8 cellular contexts compared by ENCODE assay signal in genomic region chr17:68020791-68021190, GRCh38. TPM values are rescaled to one million over a fixed set of nuclear protein-coding genes. Genes with fewer than 3 reads are reported as not detected.
DNase-seq lines count a peak whose midpoint lies in the region; ATAC-seq and TF ChIP-seq lines count a peak whose summit lies in the region.
"Not testable (repeated sequence)": the region's sequence is repeated elsewhere in the genome, so short reads cannot be mapped to it uniquely, and the experiment has no call there.

No MANE protein-coding gene starts in this region.

- H3K4me1 Mint-ChIP-seq in activated naive CD4-positive, alpha-beta T cell treated with anti-CD3 and anti-CD28 coated beads for 36 hours (ENCODE audit: low read depth): peaks cover 11% of the 10 kb centered on the region
- peaks cover 14 to 24% (median 16%) of the 10 kb centered on the region in 4 donors for H3K4me1 Mint-ChIP-seq in naive thymus-derived CD8-positive, alpha-beta T cell

- DNase-seq in AG10803 (ENCODE audit: low read depth); HFF-Myc (ENCODE audit: extremely low read depth, low read depth); activated naive CD4-positive, alpha-beta T cell treated with anti-CD3 and anti-CD28 coated beads for 36 hours; coronary artery (ENCODE audit: low spot score); spleen: not testable (repeated sequence)
- DNase-seq in SJCRH30: peak in 1 of 2 experiments; percentile 21
- peak in 1 of 10 donors; percentile 19 for DNase-seq in naive thymus-derived CD8-positive, alpha-beta T cell

- TF ChIP-seq POLR2A in spleen (IDR thresholded peaks at IDR 0.05): not testable (repeated sequence)

- not testable (repeated sequence) for ATAC-seq in naive thymus-derived CD8-positive, alpha-beta T cell

- not testable (repeated sequence) for H3K9me3 ChIP-seq in SJCRH30 (replicated peaks); iPS-15b (ENCODE audit: control insufficient read depth, insufficient read depth, low read length); spleen

- intact Hi-C loops in activated naive CD4-positive, alpha-beta T cell treated with anti-CD3 and anti-CD28 coated beads for 36 hours (cut with micrococcal nuclease): loop anchor here (1.0 to 5.0 kb wide), 4 partner anchors 15 to 643 kb away; partner anchors contain the start of genes BPTF, KPNA2 and PITPNC1
- intact Hi-C loops in spleen (cut with DNase I; ENCODE audit: low total_unique reads): not testable (repeated sequence)

- CTCF ChIA-PET in activated naive CD4-positive, alpha-beta T cell treated with anti-CD3 and anti-CD28 coated beads for 36 hours (lab: Charles Lee): interaction anchor here (0.6 to 1.7 kb wide), 3 partner anchors 10 to 594 kb away, joined by 3 to 18 read pairs (median 3); no protein-coding TSS in a partner anchor

- not testable (repeated sequence) for H3K27me3 Mint-ChIP-seq in activated naive CD4-positive, alpha-beta T cell treated with anti-CD3 and anti-CD28 coated beads for 36 hours (ENCODE audit: low read depth); naive thymus-derived CD8-positive, alpha-beta T cell

- H3K27ac Mint-ChIP-seq in activated naive CD4-positive, alpha-beta T cell treated with anti-CD3 and anti-CD28 coated beads for 36 hours: peak overlapping the region; percentile 94
- H3K27ac Mint-ChIP-seq in naive thymus-derived CD8-positive, alpha-beta T cell: peak overlapping the region; percentile 85 to 100 (median 89)

- not testable (repeated sequence) for H3K36me3 Mint-ChIP-seq in activated naive CD4-positive, alpha-beta T cell treated with anti-CD3 and anti-CD28 coated beads for 36 hours (ENCODE audit: low read depth); naive thymus-derived CD8-positive, alpha-beta T cell

- not testable (repeated sequence) for H3K4me1 ChIP-seq in SJCRH30; iPS-15b (ENCODE audit: control insufficient read depth, insufficient read depth, low read length)
- H3K4me1 ChIP-seq in spleen: peaks cover 0 to 29% (median 11%) of the 10 kb centered on the region in 6 donors

- WGBS in spleen, 5 donors: 84 to 87% (median 86%) methylated on average over 13 of the region's 13 CpGs

- not testable (repeated sequence) for H3K27me3 ChIP-seq in SJCRH30; iPS-15b (ENCODE audit: control insufficient read depth, insufficient read depth, low read length); spleen (replicated peaks in 1 of 7)

- POLR2A ChIA-PET in naive thymus-derived CD8-positive, alpha-beta T cell (lab: Charles Lee): interaction anchor here (0.5 to 2.7 kb wide), 6 partner anchors 9 to 272 kb away, joined by 3 to 13 read pairs (median 4); partner anchors contain the start of gene C17orf58

- H3K9me3 Mint-ChIP-seq in activated naive CD4-positive, alpha-beta T cell treated with anti-CD3 and anti-CD28 coated beads for 36 hours; naive thymus-derived CD8-positive, alpha-beta T cell: not testable (repeated sequence)

- peak overlapping the region; percentile 90 for H3K9ac ChIP-seq in iPS-15b (ENCODE audit: low read depth, low read length)

- peak overlapping the region; percentile 77 for H3K4me3 Mint-ChIP-seq in activated naive CD4-positive, alpha-beta T cell treated with anti-CD3 and anti-CD28 coated beads for 36 hours
- peak overlapping the region; percentile 77 to 95 (median 87) for H3K4me3 Mint-ChIP-seq in naive thymus-derived CD8-positive, alpha-beta T cell

- TF ChIP-seq CTCF in AG10803 (conservative IDR thresholded peaks at IDR 0.05; ENCODE audit: low read length); HFF-Myc (IDR thresholded peaks at IDR 0.05; ENCODE audit: low read depth, low read length, missing control alignments); coronary artery (IDR thresholded peaks at IDR 0.05); spleen (IDR thresholded peaks at IDR 0.05 in 8 of 11, conservative IDR thresholded peaks at IDR 0.05 in 3 of 11): not testable (repeated sequence)

- peak overlapping the region; percentile 74 for H3K27ac ChIP-seq in SJCRH30
- peak overlapping the region in 1 of 2 donors; percentile 84 for H3K27ac ChIP-seq in coronary artery
- H3K27ac ChIP-seq in spleen: peak overlapping the region; percentile 78 to 88 (median 83)

- H3K4me3 ChIP-seq in AG10803 (ENCODE audit: low read length) (peak overlapping the region; percentile 64; the same call in 1 of the 2 replicates), HFF-Myc (replicated peaks; ENCODE audit: low read depth, low read length) (peak overlapping the region; percentile 47; the same call in 1 of the 2 replicates), SJCRH30 (peak overlapping the region; percentile 68), coronary artery (peak overlapping the region; percentile 74), iPS-15b (ENCODE audit: low read depth, low read length) (peak overlapping the region; percentile 88), spleen (peak overlapping the region in 7 of 8 donors; percentile 49 to 69 (median 61))

- H3K36me3 ChIP-seq in SJCRH30; iPS-15b (ENCODE audit: control insufficient read depth, insufficient read depth, low read length); spleen: not testable (repeated sequence)

RNA-seq across cellular contexts. Expression of gene KPNA2, which starts 14.7 kb away (rescaled TPM):
- 325 and 342 TPM in 2 replicates for total RNA-seq in SJCRH30 (2014; rRNA removed; shearing (Covaris generic))
- total RNA-seq in activated naive CD4-positive, alpha-beta T cell treated with anti-CD3 and anti-CD28 coated beads for 36 hours: 100 to 1,000 TPM; 186 to 203 TPM
- total RNA-seq in naive thymus-derived CD8-positive, alpha-beta T cell: 10 to 100 TPM in 1 of 2 experiments, 1 to 10 TPM in 1; 8.9 to 10.2 TPM
- 10 to 100 TPM; 13.7 to 17.0 (median 15.9) TPM for polyA plus RNA-seq in naive thymus-derived CD8-positive, alpha-beta T cell
- 10 to 100 TPM; 22.1 to 49.2 (median 38.5) TPM for total RNA-seq in spleen
- 10 to 100 TPM; 12.4 to 32.5 (median 31.4) TPM for polyA plus RNA-seq in spleen

RNA-seq across cellular contexts. Expression of gene C17orf58, which starts 24.5 kb away (rescaled TPM):
- 11.3 and 12.7 TPM in 2 replicates for total RNA-seq in SJCRH30 (2014; rRNA removed; shearing (Covaris generic))
- total RNA-seq in activated naive CD4-positive, alpha-beta T cell treated with anti-CD3 and anti-CD28 coated beads for 36 hours: 1 to 10 TPM; 9.4 to 9.7 TPM
- total RNA-seq in naive thymus-derived CD8-positive, alpha-beta T cell: under 1 TPM; 0.29 to 0.30 TPM
- polyA plus RNA-seq in naive thymus-derived CD8-positive, alpha-beta T cell: 1 to 10 TPM in 1 of 3 donors, under 1 TPM in 1, not detected in 1; 0.61 to 1.0 TPM
- 1 to 10 TPM; 2.5 to 9.3 (median 6.5) TPM for total RNA-seq in spleen
- 1 to 10 TPM; 4.7 to 8.2 (median 6.7) TPM for polyA plus RNA-seq in spleen
